ENCODE assay signal across 23 cellular contexts in genomic region chr9:117919594-117919993, GRCh38.
"Had no signal": no experiment of that assay in that cellular context is flagged by ENCODE, and none has a peak within 500 bp of the region (broad histone marks: within the 10 kb centered on the region; RNA-seq: fewer than 3 reads in every experiment).

No MANE protein-coding gene starts in this region.

- FAIRE-seq: astrocyte, RCC 7860, TTC549 had no signal

- H3K4me3 ChIP-seq: MG63, SJSA1 had no signal

- H3K9me3 ChIP-seq: MG63, SJSA1 had no signal

- H3K27ac ChIP-seq: SJSA1 had no signal

- DNase-seq: activated CD4-positive, alpha-beta memory T cell treated with anti-CD3 and anti-CD28 coated beads for 36 hours; activated CD4-positive, alpha-beta T cell treated with anti-CD3 and anti-CD28 coated beads, Interleukin-2, amount 10 ng/mL, durations not matched to agents 7 days and 5 days; activated CD4-positive, CD25-positive, alpha-beta regulatory T cell; activated CD8-positive, alpha-beta memory T cell treated with anti-CD3 and anti-CD28 coated beads for 24 hours; activated gamma-delta T cell; activated naive CD4-positive, alpha-beta T cell treated with anti-CD3 and anti-CD28 coated beads for 36 hours; activated T-cell treated with anti-CD3 and anti-CD28 coated beads, Interleukin-2, amount 50 U/mL, for 48 hours; MG63; MV-4-11; NCI-H1092 treated with DMSO at 0.1 percent for 48 hours; NCI-H187; NCI-H2081; NCI-H2227 treated with DMSO at 0.1 percent for 48 hours; NCI-H510A; NCI-H774; PC-3; SHP77; T-helper 17 cell; T1000 had no signal

- H3K27me3 ChIP-seq: MG63, SJSA1 had no signal

- H3K36me3 ChIP-seq: MG63, SJSA1 had no signal

- H3K4me1 ChIP-seq: SJSA1 had no signal
